Comparison of ENCODE assay signal across 6 cellular contexts in genomic region chr1:228109962-228110488, GRCh38. TPM values are rescaled to one million over a fixed set of nuclear protein-coding genes. Genes with fewer than 3 reads are reported as not detected.
A peak's percentile ranks its signal among the peaks of the same experiment; 100 is the strongest.
DNase-seq lines count a peak whose midpoint lies in the region; ATAC-seq, FAIRE-seq and TF ChIP-seq lines count a peak whose summit lies in the region.

No MANE protein-coding gene starts in this region.

- peaks cover 7% of the 10 kb centered on the region; the same call in 1 of the 2 replicates for H3K4me1 Mint-ChIP-seq in WTC11

- H3K79me2 ChIP-seq in HepG2 (ENCODE audit: insufficient read depth, low read length), result peaks cover 18% of the 10 kb centered on the region

- TF ChIP-seq CTCF in WTC11 (IDR thresholded peaks at IDR 0.05) (no peak), HepG2 (CRISPR knock-in tag; IDR thresholded peaks at IDR 0.05) (no peak)

- H3K36me3 Mint-ChIP-seq in WTC11, result peaks cover 13% of the 10 kb centered on the region

- TF ChIP-seq POLR2A in HepG2 (IDR thresholded peaks at IDR 0.05; ENCODE audit: insufficient read depth in 1 of 2, low read depth in 2 of 2, low read length in 2 of 2), result peak in 1 of 2 experiments; percentile 77; a peak in 2 of 4 replicates

- 1% methylated on average over 15 of the region's 15 CpGs for WGBS in HepG2 (ENCODE audit: low lambda C conversion rate)

- peak; percentile 94 for FAIRE-seq in HepG2 (lab: Jason Lieb, UNC)

- intact Hi-C loops in HepG2 (cut with micrococcal nuclease; ENCODE audit: unreplicated experiment), result loop anchor here (2.0 kb wide), 1 partner anchor 31 kb away; the partner anchor contains the start of gene GUK1

- H3K9me3 Mint-ChIP-seq in WTC11, result peaks cover 4% of the 10 kb centered on the region

- no peaks in the 10 kb centered on the region for H4K20me1 ChIP-seq in HepG2 (ENCODE audit: insufficient read depth, low read length)

- peak overlapping the region; percentile 97 for H3K9ac ChIP-seq in HepG2 (ENCODE audit: insufficient read depth, low read depth, low read length)

- CTCF ChIA-PET in WTC11 (lab: Charles Lee) (interaction anchor here (0.8 to 1.8 kb wide), 5 partner anchors 19 to 110 kb away, joined by 3 to 9 read pairs (median 5); no protein-coding TSS in a partner anchor), HepG2 (lab: Yijun Ruan, JAX; ENCODE audit: low intra/inter-chr PET ratio, low total read pairs) (no interaction called here)

- DNase-seq in WTC11 (ENCODE audit: low spot score) (no peak), HepG2 (ENCODE audit: low spot score) (peak; percentile 93), T-helper 9 cell (no peak), UCSD-AML1 (lab: John Stamatoyannopoulos, UW; ENCODE audit: unreplicated experiment) (no peak), hypothalamus (lab: John Stamatoyannopoulos, UW) (no peak)

- peaks cover 39% of the 10 kb centered on the region for H3K4me1 ChIP-seq in HepG2 (ENCODE audit: insufficient read depth, low read length)

- POLR2A ChIA-PET in WTC11 (lab: Charles Lee) (interaction anchor here (1.0 kb wide), 1 partner anchor 111 kb away, joined by 3 read pairs; no protein-coding TSS in a partner anchor), HepG2 (lab: Yijun Ruan, JAX) (interaction anchor here (0.6 to 2.1 kb wide), 12 partner anchors 9 to 1705 kb away, joined by 3 to 38 read pairs (median 4); partner anchors contain the start of genes ARF1 and IBA57)

- H3K27me3 ChIP-seq in HepG2 (ENCODE audit: control insufficient read depth in 1 of 2, insufficient read depth in 2 of 2, low read length in 2 of 2), result no peaks in the 10 kb centered on the region; a peak in 1 of 5 replicates

- in situ Hi-C loops in HepG2 (cut with HindIII; ENCODE audit: extremely low pct_ligation_motif_present, low pct_unique_long_range_greater_than_20kb), result no loop called here

- no TSS peak for BruUV-seq in HepG2 (replicated peaks; lab: Mats Ljungman, UMichigan)

- ATAC-seq in GM21367 (IDR thresholded peaks at IDR 0.05; ENCODE audit: unreplicated experiment) (peak; percentile 5), WTC11 (no peak), HepG2 (peak; percentile 82)

- no peak for TF ChIP-seq RAD21 in HepG2 (CRISPR knock-in tag; IDR thresholded peaks at IDR 0.05)

- peak overlapping the region; percentile 90 for H3K27ac ChIP-seq in HepG2 (ENCODE audit: extremely low read length, insufficient read depth, low read length)

- H3K4me3 ChIP-seq in HepG2 (replicated peaks in 1 of 3; ENCODE audit: insufficient read depth in 1 of 3, low read depth in 2 of 3, low read length in 3 of 3), result peak overlapping the region; percentile 90 to 99 (median 97)

- H3K4me3 Mint-ChIP-seq in WTC11, result peak overlapping the region; percentile 89

- no peak overlapping the region for H2AFZ ChIP-seq in HepG2 (ENCODE audit: low read length)

- H3K27ac Mint-ChIP-seq in WTC11, result no peak overlapping the region

- H3K27me3 Mint-ChIP-seq in WTC11 (ENCODE audit: low read depth), result peaks cover 20% of the 10 kb centered on the region

- TF ChIP-seq EP300 in HepG2 (IDR thresholded peaks at IDR 0.05; ENCODE audit: low read depth in 2 of 2, low read length in 2 of 2), result no peak
- TF ChIP-seq EP300 in HepG2 (CRISPR knock-in tag; IDR thresholded peaks at IDR 0.05; ENCODE audit: borderline replicate concordance), result 0 out of 2 replicates have a peak, but pooled peaks have one; percentile 11

- H3K9me3 ChIP-seq in HepG2 (ENCODE audit: low read length), result no peaks in the 10 kb centered on the region

- H3K4me2 ChIP-seq in HepG2 (ENCODE audit: low read depth, low read length), result peak overlapping the region; percentile 73

- H3K36me3 ChIP-seq in HepG2 (replicated peaks in 1 of 2; ENCODE audit: control insufficient read depth in 1 of 2, insufficient read depth in 2 of 2, low read length in 2 of 2), result peaks cover 2 to 7% of the 10 kb centered on the region in 2 experiments; a peak in 2 of 5 replicates

RNA-seq across cellular contexts. Expression of gene MRPL55, which starts 0.9 kb away (rescaled TPM):
- total RNA-seq in WTC11 (2021), result 65.8 to 70.5 TPM (median 66.9 TPM) in 3 replicates
- 92.9 and 97.9 TPM in 2 replicates for total RNA-seq in HepG2 (2016; rRNA removed; fragmentation: Illumina TruSeq; extraction: Trizol)
- 49.0 and 60.3 TPM in 2 replicates for total RNA-seq in HepG2 (2016; cell fraction: cytosol; rRNA removed; fragmentation: Illumina TruSeq; extraction: Trizol; ENCODE audit: low read depth)
- 86.6 and 104 TPM in 2 replicates for total RNA-seq in HepG2 (2016; cell fraction: insoluble cytoplasmic fraction; rRNA removed; fragmentation: Illumina TruSeq; extraction: Trizol)
- 54.0 and 72.4 TPM in 2 replicates for total RNA-seq in HepG2 (2016; cell fraction: membrane; rRNA removed; fragmentation: Illumina TruSeq; extraction: Trizol)
- 52.4 and 56.0 TPM in 2 replicates for total RNA-seq in HepG2 (2016; cell fraction: nucleus; rRNA removed; fragmentation: Illumina TruSeq; extraction: Trizol)
- 58.6 and 74.8 TPM in 2 replicates for polyA plus RNA-seq in HepG2 (2011; rRNA removed)
- 43.3 and 107 TPM in 2 replicates for polyA plus RNA-seq in HepG2 (2011; cell fraction: cytosol; rRNA removed)
- polyA plus RNA-seq in HepG2 (2011; cell fraction: nucleus; rRNA removed), result 195 and 229 TPM in 2 replicates
- polyA plus RNA-seq in HepG2 (2012), result 31.6 and 40.6 TPM in 2 replicates
- 37.6 and 50.2 TPM in 2 replicates for polyA plus RNA-seq in HepG2 (2016; cell fraction: cytosol; fragmentation: Illumina TruSeq; extraction: Trizol; ENCODE audit: low read depth)
- polyA plus RNA-seq in HepG2 (2016; cell fraction: insoluble cytoplasmic fraction; fragmentation: Illumina TruSeq; extraction: Trizol; ENCODE audit: low read depth), result 96.5 and 99.2 TPM in 2 replicates
- 41.3 and 57.8 TPM in 2 replicates for polyA plus RNA-seq in HepG2 (2016; cell fraction: membrane; fragmentation: Illumina TruSeq; extraction: Trizol; ENCODE audit: low read depth)
- polyA plus RNA-seq in HepG2 (2016; cell fraction: nucleus; fragmentation: Illumina TruSeq; extraction: Trizol; ENCODE audit: insufficient read depth, low read depth), result 81.1 and 106 TPM in 2 replicates
- polyA minus RNA-seq in HepG2 (2011; rRNA and poly(A)+ RNA removed; ENCODE audit: low replicate concordance), result 52.6 and 85.2 TPM in 2 replicates
- 25.1 and 31.5 TPM in 2 replicates for polyA minus RNA-seq in HepG2 (2011; cell fraction: cytosol; rRNA and poly(A)+ RNA removed)
- 29.2 and 32.2 TPM in 2 replicates for polyA minus RNA-seq in HepG2 (2011; cell fraction: nucleus; rRNA and poly(A)+ RNA removed)

RNA-seq across cellular contexts. Expression of gene C1orf35, which starts 6.9 kb away (rescaled TPM):
- total RNA-seq in WTC11 (2021) (30.0 to 33.8 TPM (median 30.7 TPM) in 3 replicates), HepG2 (2016; rRNA removed; fragmentation: Illumina TruSeq; extraction: Trizol) (14.2 and 19.3 TPM in 2 replicates)
- 3.6 and 3.9 TPM in 2 replicates for total RNA-seq in HepG2 (2016; cell fraction: cytosol; rRNA removed; fragmentation: Illumina TruSeq; extraction: Trizol; ENCODE audit: low read depth)
- 12.7 and 19.3 TPM in 2 replicates for total RNA-seq in HepG2 (2016; cell fraction: insoluble cytoplasmic fraction; rRNA removed; fragmentation: Illumina TruSeq; extraction: Trizol)
- total RNA-seq in HepG2 (2016; cell fraction: membrane; rRNA removed; fragmentation: Illumina TruSeq; extraction: Trizol), result 5.2 and 7.7 TPM in 2 replicates
- 10.2 and 14.8 TPM in 2 replicates for total RNA-seq in HepG2 (2016; cell fraction: nucleus; rRNA removed; fragmentation: Illumina TruSeq; extraction: Trizol)
- polyA plus RNA-seq in HepG2 (2011; rRNA removed), result 8.1 and 8.8 TPM in 2 replicates
- polyA plus RNA-seq in HepG2 (2011; cell fraction: cytosol; rRNA removed), result 5.5 and 9.0 TPM in 2 replicates
- polyA plus RNA-seq in HepG2 (2011; cell fraction: nucleus; rRNA removed), result 34.5 and 36.2 TPM in 2 replicates
- polyA plus RNA-seq in HepG2 (2012), result 6.8 and 7.0 TPM in 2 replicates
- polyA plus RNA-seq in HepG2 (2016; cell fraction: cytosol; fragmentation: Illumina TruSeq; extraction: Trizol; ENCODE audit: low read depth), result 2.9 and 3.3 TPM in 2 replicates
- polyA plus RNA-seq in HepG2 (2016; cell fraction: insoluble cytoplasmic fraction; fragmentation: Illumina TruSeq; extraction: Trizol; ENCODE audit: low read depth), result 14.4 and 15.4 TPM in 2 replicates
- 4.2 TPM in 2 replicates for polyA plus RNA-seq in HepG2 (2016; cell fraction: membrane; fragmentation: Illumina TruSeq; extraction: Trizol; ENCODE audit: low read depth)
- polyA plus RNA-seq in HepG2 (2016; cell fraction: nucleus; fragmentation: Illumina TruSeq; extraction: Trizol; ENCODE audit: insufficient read depth, low read depth), result 35.0 and 36.9 TPM in 2 replicates
- polyA minus RNA-seq in HepG2 (2011; rRNA and poly(A)+ RNA removed; ENCODE audit: low replicate concordance), result 3.9 and 4.2 TPM in 2 replicates
- polyA minus RNA-seq in HepG2 (2011; cell fraction: cytosol; rRNA and poly(A)+ RNA removed), result 1.2 and 2.6 TPM in 2 replicates
- polyA minus RNA-seq in HepG2 (2011; cell fraction: nucleus; rRNA and poly(A)+ RNA removed), result 2.7 and 3.4 TPM in 2 replicates

RNA-seq across cellular contexts. Expression of gene ARF1, which starts 27.5 kb away (rescaled TPM):
- total RNA-seq in WTC11 (2021), result 295 to 330 TPM (median 300 TPM) in 3 replicates
- 186 and 210 TPM in 2 replicates for total RNA-seq in HepG2 (2016; rRNA removed; fragmentation: Illumina TruSeq; extraction: Trizol)
- 81.7 and 86.1 TPM in 2 replicates for total RNA-seq in HepG2 (2016; cell fraction: cytosol; rRNA removed; fragmentation: Illumina TruSeq; extraction: Trizol; ENCODE audit: low read depth)
- total RNA-seq in HepG2 (2016; cell fraction: insoluble cytoplasmic fraction; rRNA removed; fragmentation: Illumina TruSeq; extraction: Trizol), result 189 and 192 TPM in 2 replicates
- total RNA-seq in HepG2 (2016; cell fraction: membrane; rRNA removed; fragmentation: Illumina TruSeq; extraction: Trizol), result 147 and 149 TPM in 2 replicates
- 107 and 112 TPM in 2 replicates for total RNA-seq in HepG2 (2016; cell fraction: nucleus; rRNA removed; fragmentation: Illumina TruSeq; extraction: Trizol)
- polyA plus RNA-seq in HepG2 (2011; rRNA removed), result 327 and 337 TPM in 2 replicates
- 324 and 458 TPM in 2 replicates for polyA plus RNA-seq in HepG2 (2011; cell fraction: cytosol; rRNA removed)
- 231 and 250 TPM in 2 replicates for polyA plus RNA-seq in HepG2 (2011; cell fraction: nucleus; rRNA removed)
- 231 and 263 TPM in 2 replicates for polyA plus RNA-seq in HepG2 (2012)
- 82.3 and 83.9 TPM in 2 replicates for polyA plus RNA-seq in HepG2 (2016; cell fraction: cytosol; fragmentation: Illumina TruSeq; extraction: Trizol; ENCODE audit: low read depth)
- polyA plus RNA-seq in HepG2 (2016; cell fraction: insoluble cytoplasmic fraction; fragmentation: Illumina TruSeq; extraction: Trizol; ENCODE audit: low read depth), result 300 and 336 TPM in 2 replicates
- 127 and 132 TPM in 2 replicates for polyA plus RNA-seq in HepG2 (2016; cell fraction: membrane; fragmentation: Illumina TruSeq; extraction: Trizol; ENCODE audit: low read depth)
- polyA plus RNA-seq in HepG2 (2016; cell fraction: nucleus; fragmentation: Illumina TruSeq; extraction: Trizol; ENCODE audit: insufficient read depth, low read depth), result 254 and 261 TPM in 2 replicates
- polyA minus RNA-seq in HepG2 (2011; rRNA and poly(A)+ RNA removed; ENCODE audit: low replicate concordance), result 586 and 708 TPM in 2 replicates
- 237 and 248 TPM in 2 replicates for polyA minus RNA-seq in HepG2 (2011; cell fraction: cytosol; rRNA and poly(A)+ RNA removed)
- polyA minus RNA-seq in HepG2 (2011; cell fraction: nucleus; rRNA and poly(A)+ RNA removed), result 85.8 and 86.9 TPM in 2 replicates

RNA-seq across cellular contexts. Expression of gene GUK1, which starts 30.1 kb away (rescaled TPM):
- total RNA-seq in WTC11 (2021) (110 to 112 TPM (median 111 TPM) in 3 replicates), HepG2 (2016; rRNA removed; fragmentation: Illumina TruSeq; extraction: Trizol) (82.7 and 116 TPM in 2 replicates)
- 772 and 776 TPM in 2 replicates for total RNA-seq in HepG2 (2016; cell fraction: cytosol; rRNA removed; fragmentation: Illumina TruSeq; extraction: Trizol; ENCODE audit: low read depth)
- 78.9 and 120 TPM in 2 replicates for total RNA-seq in HepG2 (2016; cell fraction: insoluble cytoplasmic fraction; rRNA removed; fragmentation: Illumina TruSeq; extraction: Trizol)
- total RNA-seq in HepG2 (2016; cell fraction: membrane; rRNA removed; fragmentation: Illumina TruSeq; extraction: Trizol), result 448 and 476 TPM in 2 replicates
- 51.4 and 56.9 TPM in 2 replicates for total RNA-seq in HepG2 (2016; cell fraction: nucleus; rRNA removed; fragmentation: Illumina TruSeq; extraction: Trizol)
- 154 and 205 TPM in 2 replicates for polyA plus RNA-seq in HepG2 (2011; rRNA removed)
- 228 and 301 TPM in 2 replicates for polyA plus RNA-seq in HepG2 (2011; cell fraction: cytosol; rRNA removed)
- polyA plus RNA-seq in HepG2 (2011; cell fraction: nucleus; rRNA removed), result 387 and 492 TPM in 2 replicates
- polyA plus RNA-seq in HepG2 (2012), result 58.4 and 85.4 TPM in 2 replicates
- 764 and 775 TPM in 2 replicates for polyA plus RNA-seq in HepG2 (2016; cell fraction: cytosol; fragmentation: Illumina TruSeq; extraction: Trizol; ENCODE audit: low read depth)
- polyA plus RNA-seq in HepG2 (2016; cell fraction: insoluble cytoplasmic fraction; fragmentation: Illumina TruSeq; extraction: Trizol; ENCODE audit: low read depth), result 78.9 and 87.4 TPM in 2 replicates
- 402 and 423 TPM in 2 replicates for polyA plus RNA-seq in HepG2 (2016; cell fraction: membrane; fragmentation: Illumina TruSeq; extraction: Trizol; ENCODE audit: low read depth)
- polyA plus RNA-seq in HepG2 (2016; cell fraction: nucleus; fragmentation: Illumina TruSeq; extraction: Trizol; ENCODE audit: insufficient read depth, low read depth), result 119 and 120 TPM in 2 replicates
- polyA minus RNA-seq in HepG2 (2011; rRNA and poly(A)+ RNA removed; ENCODE audit: low replicate concordance), result 81.2 and 86.5 TPM in 2 replicates
- 31.2 and 41.7 TPM in 2 replicates for polyA minus RNA-seq in HepG2 (2011; cell fraction: cytosol; rRNA and poly(A)+ RNA removed)
- polyA minus RNA-seq in HepG2 (2011; cell fraction: nucleus; rRNA and poly(A)+ RNA removed), result 52.1 and 60.5 TPM in 2 replicates

RNA-seq across cellular contexts. Expression of gene GJC2, which starts 39.7 kb away (rescaled TPM):
- 0.72 to 1.2 TPM (median 0.87 TPM) in 3 replicates for total RNA-seq in WTC11 (2021)
- total RNA-seq in HepG2 (2016; rRNA removed; fragmentation: Illumina TruSeq; extraction: Trizol), result 1.6 and 3.8 TPM in 2 replicates
- 0.79 and 1.0 TPM in 2 replicates for total RNA-seq in HepG2 (2016; cell fraction: cytosol; rRNA removed; fragmentation: Illumina TruSeq; extraction: Trizol; ENCODE audit: low read depth)
- 1.5 and 3.8 TPM in 2 replicates for total RNA-seq in HepG2 (2016; cell fraction: insoluble cytoplasmic fraction; rRNA removed; fragmentation: Illumina TruSeq; extraction: Trizol)
- 1.4 and 2.0 TPM in 2 replicates for total RNA-seq in HepG2 (2016; cell fraction: membrane; rRNA removed; fragmentation: Illumina TruSeq; extraction: Trizol)
- total RNA-seq in HepG2 (2016; cell fraction: nucleus; rRNA removed; fragmentation: Illumina TruSeq; extraction: Trizol), result 2.3 and 2.4 TPM in 2 replicates
- polyA plus RNA-seq in HepG2 (2011; rRNA removed), result 1.6 and 2.5 TPM in 2 replicates
- polyA plus RNA-seq in HepG2 (2011; cell fraction: cytosol; rRNA removed), result 1.4 and 3.3 TPM in 2 replicates
- 3.1 and 3.8 TPM in 2 replicates for polyA plus RNA-seq in HepG2 (2011; cell fraction: nucleus; rRNA removed)
- 2.5 and 2.9 TPM in 2 replicates for polyA plus RNA-seq in HepG2 (2012)
- 0.48 and 0.51 TPM in 2 replicates for polyA plus RNA-seq in HepG2 (2016; cell fraction: cytosol; fragmentation: Illumina TruSeq; extraction: Trizol; ENCODE audit: low read depth)
- polyA plus RNA-seq in HepG2 (2016; cell fraction: insoluble cytoplasmic fraction; fragmentation: Illumina TruSeq; extraction: Trizol; ENCODE audit: low read depth), result 1.7 and 1.8 TPM in 2 replicates
- 1.2 and 1.3 TPM in 2 replicates for polyA plus RNA-seq in HepG2 (2016; cell fraction: membrane; fragmentation: Illumina TruSeq; extraction: Trizol; ENCODE audit: low read depth)
- 3.1 and 3.7 TPM in 2 replicates for polyA plus RNA-seq in HepG2 (2016; cell fraction: nucleus; fragmentation: Illumina TruSeq; extraction: Trizol; ENCODE audit: insufficient read depth, low read depth)
- polyA minus RNA-seq in HepG2 (2011; rRNA and poly(A)+ RNA removed; ENCODE audit: low replicate concordance), result 0.65 and 7.9 TPM in 2 replicates
- 2.4 and 5.1 TPM in 2 replicates for polyA minus RNA-seq in HepG2 (2011; cell fraction: cytosol; rRNA and poly(A)+ RNA removed)
- polyA minus RNA-seq in HepG2 (2011; cell fraction: nucleus; rRNA and poly(A)+ RNA removed), result 2.4 and 2.7 TPM in 2 replicates
